In the genomic region with DNA sequence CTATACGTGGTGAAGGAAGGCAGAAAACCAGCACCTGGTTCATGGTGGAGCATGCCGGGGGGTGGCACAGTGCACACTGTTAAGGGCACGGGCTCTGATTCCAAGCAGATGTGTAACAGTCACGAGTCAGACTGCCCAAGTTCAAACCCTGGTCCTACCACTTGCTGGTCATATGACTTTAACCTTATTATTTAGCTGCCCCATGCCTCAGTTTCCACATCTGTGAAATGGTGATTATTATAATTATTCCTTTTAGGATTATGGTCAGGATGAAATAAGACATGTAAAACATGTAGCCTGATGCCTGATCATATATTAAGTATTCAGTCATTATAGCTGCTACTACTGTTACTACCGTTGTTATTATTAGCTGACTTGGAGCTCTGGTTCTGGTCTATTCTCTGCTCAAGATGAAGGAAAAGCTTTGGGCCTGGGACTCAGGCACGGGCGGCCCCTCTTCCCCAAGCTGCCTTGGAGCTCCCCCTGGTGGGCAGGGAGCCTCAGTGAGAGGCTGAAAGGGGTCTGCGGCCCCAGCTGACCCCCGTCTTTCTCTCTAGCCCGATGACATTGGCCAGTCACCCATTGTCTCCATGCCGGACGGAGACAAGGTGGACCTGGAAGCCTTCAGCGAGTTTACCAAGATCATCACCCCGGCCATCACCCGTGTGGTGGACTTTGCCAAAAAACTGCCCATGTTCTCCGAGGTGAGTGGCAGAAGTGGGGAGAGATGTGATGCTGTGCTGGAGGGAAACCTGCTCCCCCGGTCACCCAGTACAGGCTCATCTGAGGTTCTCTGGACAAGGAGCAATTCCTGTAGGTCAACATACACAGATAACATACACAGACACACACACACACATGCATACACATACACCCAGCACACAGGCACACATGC, we compare ENCODE assay signal across 9 cellular contexts. TPM values are rescaled to one million over a fixed set of nuclear protein-coding genes. Genes with fewer than 3 reads are reported as not detected.
DNase-seq lines count a peak whose midpoint lies in the region; ATAC-seq and TF ChIP-seq lines count a peak whose summit lies in the region.
"Had no signal": no experiment of that assay in that cellular context is flagged by ENCODE, and none has a peak within 500 bp of the region (broad histone marks: within the 10 kb centered on the region; RNA-seq: fewer than 3 reads in every experiment).

No MANE protein-coding gene starts in this region.

- intact Hi-C loops in gastrocnemius medialis (cut with DNase I; ENCODE audit: low total_unique reads), result loop anchor here (1.0 to 2.0 kb wide), 2 partner anchors 24 to 74 kb away; a partner anchor contains a TSS

- peak; percentile 80 for TF ChIP-seq CTCF in foreskin keratinocyte (conservative IDR thresholded peaks at IDR 0.05)
- TF ChIP-seq CTCF in gastrocnemius medialis (IDR thresholded peaks at IDR 0.05 in 4 of 5, conservative IDR thresholded peaks at IDR 0.05 in 1 of 5), result peak; percentile 95 to 97 (median 96)

- H3K9me3 ChIP-seq in gastrocnemius medialis, result no peaks in the 10 kb centered on the region
- H3K9me3 ChIP-seq: BLaER1 treated with 17β-estradiol and CSF1 and Interleukin-3, amounts not matched to agents 10 nM and 100 nM had no signal

- TF ChIP-seq POLR2A in gastrocnemius medialis (IDR thresholded peaks at IDR 0.05), result no peak

- H3K4me3 ChIP-seq in gastrocnemius medialis, result no peak overlapping the region
- H3K4me3 ChIP-seq: BLaER1 treated with 17β-estradiol and CSF1 and Interleukin-3, amounts not matched to agents 10 nM and 100 nM had no signal

- DNase-seq in NCI-H1417 (lab: John Stamatoyannopoulos, UW) (peak; percentile 12 to 71 (median 48)), NCI-H1417 treated with DMSO at 0.1 percent for 48 hours (lab: John Stamatoyannopoulos, UW) (no peak), NCI-H1694 treated with DMSO at 0.1 percent for 48 hours (lab: John Stamatoyannopoulos, UW) (peak; percentile 36), activated T-cell treated with anti-CD3 and anti-CD28 coated beads for 4 hours (peak; percentile 56), foreskin keratinocyte (no peak), gastrocnemius medialis (peak in 1 of 2 donors; percentile 62)

- H3K27me3 ChIP-seq in foreskin keratinocyte (no peaks in the 10 kb centered on the region), gastrocnemius medialis (no peaks in the 10 kb centered on the region)
- H3K27me3 ChIP-seq: BLaER1 treated with 17β-estradiol and CSF1 and Interleukin-3, amounts not matched to agents 10 nM and 100 nM had no signal

- ATAC-seq in foreskin keratinocyte, result no peak
- peak; percentile 56 to 62 for ATAC-seq in gastrocnemius medialis
- no peak for ATAC-seq in HG02763 (IDR thresholded peaks at IDR 0.05; ENCODE audit: unreplicated experiment)
- no peak for ATAC-seq in GM21447 (IDR thresholded peaks at IDR 0.05; ENCODE audit: unreplicated experiment)

- in situ Hi-C loops in gastrocnemius medialis (cut with MboI; ENCODE audit: low sequenced_read_pairs in 4 of 4), result no loop called here

- no peaks in the 10 kb centered on the region for H3K4me1 ChIP-seq in foreskin keratinocyte
- H3K4me1 ChIP-seq in gastrocnemius medialis, result peaks cover 18 to 19% of the 10 kb centered on the region in 2 donors

- H3K27ac ChIP-seq in foreskin keratinocyte, result no peak overlapping the region
- H3K27ac ChIP-seq in gastrocnemius medialis, result peak overlapping the region; percentile 69 to 98 (median 84)

- peaks cover 0 to 64% of the 10 kb centered on the region in 2 donors for H3K36me3 ChIP-seq in gastrocnemius medialis

RNA-seq across cellular contexts. Expression of a gene that starts 14.0 kb away (rescaled TPM):
- 5.7 and 6.1 TPM in 2 replicates for total RNA-seq in foreskin keratinocyte
- polyA plus RNA-seq in foreskin keratinocyte, result 7.3 and 9.0 TPM in 2 replicates
- total RNA-seq in gastrocnemius medialis, result 10 to 100 TPM; 16.0 to 34.2 (median 18.3) TPM

RNA-seq across cellular contexts. Expression of a gene that starts 23.6 kb away (rescaled TPM):
- total RNA-seq in foreskin keratinocyte (7.2 and 7.9 TPM in 2 replicates), gastrocnemius medialis (10 to 100 TPM; 42.2 to 71.6 (median 48.2) TPM)
- 4.6 and 5.4 TPM in 2 replicates for polyA plus RNA-seq in foreskin keratinocyte

RNA-seq across cellular contexts. Expression of a gene that starts 32.2 kb away (rescaled TPM):
- total RNA-seq in foreskin keratinocyte (49.1 and 57.7 TPM in 2 replicates), gastrocnemius medialis (100 to 1,000 TPM in 2 of 4 donors, 10 to 100 TPM in 2; 54.2 to 124 (median 93.9) TPM)
- 55.0 and 67.2 TPM in 2 replicates for polyA plus RNA-seq in foreskin keratinocyte

RNA-seq across cellular contexts. Expression of a gene that starts 35.4 kb away (rescaled TPM):
- total RNA-seq in foreskin keratinocyte, result 57.7 and 60.6 TPM in 2 replicates
- polyA plus RNA-seq in foreskin keratinocyte, result 35.5 and 44.6 TPM in 2 replicates
- total RNA-seq in gastrocnemius medialis, result 10 to 100 TPM; 75.7 to 96.3 (median 85.9) TPM

RNA-seq across cellular contexts. Expression of a gene that starts 53.9 kb away (rescaled TPM):
- 34.7 and 35.6 TPM in 2 replicates for total RNA-seq in foreskin keratinocyte
- 23.7 and 25.1 TPM in 2 replicates for polyA plus RNA-seq in foreskin keratinocyte
- 10 to 100 TPM; 35.8 to 41.3 (median 39.8) TPM for total RNA-seq in gastrocnemius medialis

Comparison
In these comparisons a context has a peak if more than half of its experiments do, and no peak if none do; other contexts are left out.
1. DNase-seq: peak in NCI-H1417 (3 of 3), NCI-H1694 treated with DMSO at 0.1 percent for 48 hours (single experiment) and activated T-cell treated with anti-CD3 and anti-CD28 coated beads for 4 hours (single experiment); none in NCI-H1417 treated with DMSO at 0.1 percent for 48 hours (single experiment) and foreskin keratinocyte (0 of 2).
2. ATAC-seq: peak in gastrocnemius medialis (2 of 2); none in foreskin keratinocyte (single experiment), HG02763 (single experiment) and GM21447 (single experiment).